In genomic region chr9:136847065-136847826, GRCh38 we compare ENCODE assay signal across 8 cellular contexts. TPM values are rescaled to one million over a fixed set of nuclear protein-coding genes. Genes with fewer than 3 reads are reported as not detected.
A peak's percentile ranks its signal among the peaks of the same experiment; 100 is the strongest.
DNase-seq lines count a peak whose midpoint lies in the region; ATAC-seq and TF ChIP-seq lines count a peak whose summit lies in the region.

No MANE protein-coding gene starts in this region.

- peaks cover 20% of the 10 kb centered on the region for H3K4me1 Mint-ChIP-seq in activated naive CD4-positive, alpha-beta T cell treated with anti-CD3 and anti-CD28 coated beads for 36 hours (ENCODE audit: low read depth)

- peaks cover 18% of the 10 kb centered on the region for H3K27me3 Mint-ChIP-seq in activated naive CD4-positive, alpha-beta T cell treated with anti-CD3 and anti-CD28 coated beads for 36 hours (ENCODE audit: low read depth)

- H3K9me3 Mint-ChIP-seq in activated naive CD4-positive, alpha-beta T cell treated with anti-CD3 and anti-CD28 coated beads for 36 hours = no peaks in the 10 kb centered on the region

- H3K36me3 Mint-ChIP-seq in activated naive CD4-positive, alpha-beta T cell treated with anti-CD3 and anti-CD28 coated beads for 36 hours (ENCODE audit: low read depth) = peaks cover 2% of the 10 kb centered on the region

- H3K36me3 ChIP-seq in mesenchymal stem cell (ENCODE audit: control insufficient read depth in 1 of 2, insufficient read depth in 2 of 2, low read depth in 1 of 2, low read length in 2 of 2) (peaks cover 0 to 57% of the 10 kb centered on the region in 2 experiments), uterus (no peaks in the 10 kb centered on the region)

- no peak overlapping the region for H2BK5ac ChIP-seq in mesenchymal stem cell (ENCODE audit: low read depth, low read length, poor library complexity, severe bottlenecking)

- H3K4me1 ChIP-seq in mesenchymal stem cell (ENCODE audit: control insufficient read depth, insufficient read depth, low read depth, low read length) (peaks cover 52% of the 10 kb centered on the region), uterus (peaks cover 5 to 49% of the 10 kb centered on the region in 2 donors)

- peak overlapping the region; percentile 69 for H2BK120ac ChIP-seq in mesenchymal stem cell (ENCODE audit: low read depth, low read length)

- H3K18ac ChIP-seq in mesenchymal stem cell (ENCODE audit: low read depth in 1 of 2, low read length in 2 of 2) = peak overlapping the region; percentile 94 to 96

- H3K79me1 ChIP-seq in mesenchymal stem cell (replicated peaks; ENCODE audit: low read length, poor library complexity, severe bottlenecking) = peaks cover 26% of the 10 kb centered on the region

- no peak for TF ChIP-seq POLR2A in uterus (IDR thresholded peaks at IDR 0.05)

- H3K27ac Mint-ChIP-seq in activated naive CD4-positive, alpha-beta T cell treated with anti-CD3 and anti-CD28 coated beads for 36 hours = peak overlapping the region; percentile 59

- POLR2A ChIA-PET in RWPE1 (lab: Yijun Ruan, JAX; ENCODE audit: low non-redundant PET) = interaction anchor here (0.6 to 0.7 kb wide), 2 partner anchors 31 to 50 kb away, joined by 3 to 4 read pairs; no protein-coding TSS in a partner anchor

- peak overlapping the region in 1 of 2 experiments; percentile 81 for H3K4ac ChIP-seq in mesenchymal stem cell (ENCODE audit: low read depth in 1 of 2, low read length in 2 of 2)

- H3K23ac ChIP-seq in mesenchymal stem cell (ENCODE audit: low read length in 2 of 2) = peak overlapping the region in 1 of 2 experiments; percentile 14

- peak overlapping the region; percentile 98 for H3K27ac ChIP-seq in RWPE1
- peak overlapping the region in 43 of 59 donors; percentile 59 to 95 (median 89) for H3K27ac ChIP-seq in dorsolateral prefrontal cortex
- peak overlapping the region; percentile 29 for H3K27ac ChIP-seq in mesenchymal stem cell (ENCODE audit: low read length, poor library complexity, severe bottlenecking)
- H3K27ac ChIP-seq in uterus = no peak overlapping the region

- DNase-seq in activated naive CD4-positive, alpha-beta T cell treated with anti-CD3 and anti-CD28 coated beads for 36 hours = peak; percentile 32
- no peak for DNase-seq in activated naive CD4-positive, alpha-beta T cell treated with Interleukin-2 at 50 U/mL for 16 hours
- DNase-seq in RWPE1 (ENCODE audit: low spot score) (peak; percentile 89), dorsolateral prefrontal cortex (no peak), mesenchymal stem cell (peak; percentile 87), uterus (no peak)

- peak overlapping the region; percentile 38 to 52 for H2BK12ac ChIP-seq in mesenchymal stem cell (ENCODE audit: low read length in 2 of 2)

- no peak overlapping the region for H2AFZ ChIP-seq in mesenchymal stem cell (ENCODE audit: low read depth, low read length)

- peak overlapping the region; percentile 89 for H3K4me2 ChIP-seq in mesenchymal stem cell (ENCODE audit: low read length, poor library complexity, severe bottlenecking)

- H3K9me3 ChIP-seq in mesenchymal stem cell (ENCODE audit: control insufficient read depth, low read length) (no peaks in the 10 kb centered on the region), uterus (no peaks in the 10 kb centered on the region)

- peak overlapping the region in 1 of 2 experiments; percentile 98 for H3K14ac ChIP-seq in mesenchymal stem cell (ENCODE audit: low read length in 2 of 2)

- TF ChIP-seq CTCF in RWPE1 (conservative IDR thresholded peaks at IDR 0.05; ENCODE audit: low read depth) = no peak
- no peak for TF ChIP-seq CTCF in dorsolateral prefrontal cortex (IDR thresholded peaks at IDR 0.05 in 54 of 56, conservative IDR thresholded peaks at IDR 0.05 in 2 of 56; ENCODE audit: low read depth in 1 of 56, partially characterized antibody in 56 of 56)
- TF ChIP-seq CTCF in uterus (IDR thresholded peaks at IDR 0.05) = no peak

- intact Hi-C loops in activated naive CD4-positive, alpha-beta T cell treated with anti-CD3 and anti-CD28 coated beads for 36 hours (cut with micrococcal nuclease) = loop anchor here (1.0 kb wide), 1 partner anchor 60 kb away; no protein-coding TSS in a partner anchor
- intact Hi-C loops in dorsolateral prefrontal cortex (cut with DNase I) (no loop called here), uterus (cut with DNase I; ENCODE audit: low total_unique reads) (no loop called here)

- peak overlapping the region; percentile 91 for H3K9ac ChIP-seq in mesenchymal stem cell (ENCODE audit: low read length)

- peak overlapping the region; percentile 78 for H4K8ac ChIP-seq in mesenchymal stem cell (ENCODE audit: low read length)

- H3K4me3 Mint-ChIP-seq in activated naive CD4-positive, alpha-beta T cell treated with anti-CD3 and anti-CD28 coated beads for 36 hours = peak overlapping the region; percentile 93

- ATAC-seq in HG02885 (IDR thresholded peaks at IDR 0.05; ENCODE audit: poor library complexity, unreplicated experiment) (no peak), GM18858 (IDR thresholded peaks at IDR 0.05; ENCODE audit: unreplicated experiment) (no peak)

- H3K27me3 ChIP-seq in dorsolateral prefrontal cortex = peaks cover 0 to 4% (median 0%) of the 10 kb centered on the region in 45 donors
- peaks cover 0 to 22% of the 10 kb centered on the region in 2 experiments for H3K27me3 ChIP-seq in mesenchymal stem cell (ENCODE audit: control insufficient read depth in 1 of 2, insufficient read depth in 1 of 2, low read length in 2 of 2)
- peaks cover 13 to 39% of the 10 kb centered on the region in 2 donors for H3K27me3 ChIP-seq in uterus

- H2BK15ac ChIP-seq in mesenchymal stem cell (ENCODE audit: low read depth, poor library complexity, severe bottlenecking) = peak overlapping the region; percentile 55

- 3% methylated on average over 48 of the region's 78 CpGs for WGBS in mesenchymal stem cell

- H2AK5ac ChIP-seq in mesenchymal stem cell (ENCODE audit: low read length, severe bottlenecking) = peak overlapping the region; percentile 32

- H4K91ac ChIP-seq in mesenchymal stem cell (ENCODE audit: low read length) = peak overlapping the region; percentile 70

- CTCF ChIA-PET in activated naive CD4-positive, alpha-beta T cell treated with anti-CD3 and anti-CD28 coated beads for 36 hours (lab: Charles Lee) = interaction anchor here (0.7 to 1.9 kb wide), 3 partner anchors 27 to 180 kb away, joined by 3 to 6 read pairs (median 5); no protein-coding TSS in a partner anchor
- CTCF ChIA-PET in RWPE1 (lab: Yijun Ruan, JAX) = interaction anchor here (0.7 to 2.0 kb wide), 3 partner anchors 35 to 188 kb away, joined by 4 to 9 read pairs (median 5); no protein-coding TSS in a partner anchor

- H3K4me3 ChIP-seq in dorsolateral prefrontal cortex (peak overlapping the region in 50 of 59 donors; percentile 52 to 88 (median 77)), mesenchymal stem cell (ENCODE audit: insufficient read depth in 1 of 2, low read depth in 1 of 2, low read length in 2 of 2) (peak overlapping the region; percentile 65 to 96), uterus (peak overlapping the region; percentile 54 to 85)

RNA-seq across cellular contexts. Expression of gene PHPT1, which starts 2.0 kb away (rescaled TPM):
- total RNA-seq in activated naive CD4-positive, alpha-beta T cell treated with anti-CD3 and anti-CD28 coated beads for 36 hours = 100 to 1,000 TPM; 110 to 116 TPM
- total RNA-seq in dorsolateral prefrontal cortex (100 to 1,000 TPM in 65 of 120 experiments, 10 to 100 TPM in 55; 68.1 to 140 (median 101) TPM), uterus (10 to 100 TPM; 12.4 to 55.5 (median 31.4) TPM)
- 179 TPM for polyA plus RNA-seq in mesenchymal stem cell (2013, experiment 1 of 2)
- 179 TPM for polyA plus RNA-seq in mesenchymal stem cell (2013, experiment 2 of 2)

RNA-seq across cellular contexts. Expression of gene MAMDC4, which starts 4.9 kb away (rescaled TPM):
- 10 to 100 TPM; 15.9 to 16.1 TPM for total RNA-seq in activated naive CD4-positive, alpha-beta T cell treated with anti-CD3 and anti-CD28 coated beads for 36 hours
- total RNA-seq in dorsolateral prefrontal cortex (10 to 100 TPM in 28 of 120 experiments, 1 to 10 TPM in 92; 2.7 to 18.6 (median 7.0) TPM), uterus (1 to 10 TPM in 2 of 4 donors, under 1 TPM in 1, not detected in 1; 0.26 to 4.3 (median 4.2) TPM)
- 1.6 TPM for polyA plus RNA-seq in mesenchymal stem cell (2013, experiment 1 of 2)
- polyA plus RNA-seq in mesenchymal stem cell (2013, experiment 2 of 2) = 2.1 TPM

RNA-seq across cellular contexts. Expression of gene AJM1, which starts 5.0 kb away (rescaled TPM):
- total RNA-seq in activated naive CD4-positive, alpha-beta T cell treated with anti-CD3 and anti-CD28 coated beads for 36 hours = 1 to 10 TPM; 1.7 to 2.0 TPM
- total RNA-seq in dorsolateral prefrontal cortex (10 to 100 TPM; 22.9 to 89.8 (median 47.9) TPM), uterus (1 to 10 TPM in 3 of 4 donors, not detected in 1; 1.3 to 3.6 (median 3.6) TPM)
- 2.3 TPM for polyA plus RNA-seq in mesenchymal stem cell (2013, experiment 1 of 2)
- polyA plus RNA-seq in mesenchymal stem cell (2013, experiment 2 of 2) = 2.4 TPM

RNA-seq across cellular contexts. Expression of gene EDF1, which starts 18.9 kb away (rescaled TPM):
- total RNA-seq in activated naive CD4-positive, alpha-beta T cell treated with anti-CD3 and anti-CD28 coated beads for 36 hours = 100 to 1,000 TPM; 259 to 288 TPM
- total RNA-seq in dorsolateral prefrontal cortex (100 to 1,000 TPM; 145 to 331 (median 249) TPM), uterus (100 to 1,000 TPM in 3 of 4 donors, 10 to 100 TPM in 1; 75.6 to 244 (median 144) TPM)
- 391 TPM for polyA plus RNA-seq in mesenchymal stem cell (2013, experiment 1 of 2)
- polyA plus RNA-seq in mesenchymal stem cell (2013, experiment 2 of 2) = 389 TPM

RNA-seq across cellular contexts. Expression of gene TRAF2, which starts 39.1 kb away (rescaled TPM):
- total RNA-seq in activated naive CD4-positive, alpha-beta T cell treated with anti-CD3 and anti-CD28 coated beads for 36 hours = 10 to 100 TPM; 39.7 to 41.8 TPM
- 10 to 100 TPM; 11.1 to 47.8 (median 17.7) TPM for total RNA-seq in dorsolateral prefrontal cortex
- 5.3 TPM for polyA plus RNA-seq in mesenchymal stem cell (2013, experiment 1 of 2)
- polyA plus RNA-seq in mesenchymal stem cell (2013, experiment 2 of 2) = 4.8 TPM
- total RNA-seq in uterus = 10 to 100 TPM in 3 of 4 donors, under 1 TPM in 1; 0.88 to 22.1 (median 11.9) TPM

Comparison
In these comparisons a context has a peak if more than half of its experiments do, and no peak if none do; other contexts are left out.
1. DNase-seq: peak in activated naive CD4-positive, alpha-beta T cell treated with anti-CD3 and anti-CD28 coated beads for 36 hours (single experiment), RWPE1 (single experiment) and mesenchymal stem cell (single experiment); none in activated naive CD4-positive, alpha-beta T cell treated with Interleukin-2 at 50 U/mL for 16 hours (single experiment), dorsolateral prefrontal cortex (0 of 10) and uterus (0 of 2).
2. H3K27ac ChIP-seq: peak in RWPE1 (single experiment), dorsolateral prefrontal cortex (43 of 59) and mesenchymal stem cell (single experiment); none in uterus (0 of 2).
3. RNA of gene AJM1, which starts 5.0 kb away (total RNA-seq): 22.9 to 89.8 TPM in dorsolateral prefrontal cortex; 1.3 to 3.6 TPM in uterus and 1.7 to 2.0 TPM in activated naive CD4-positive, alpha-beta T cell treated with anti-CD3 and anti-CD28 coated beads for 36 hours; every median in the first group is over 4 times any median in the second.
4. Peak in every context shown above with its lines, with median percentiles within 50 percentile points of each other: H3K4me3 ChIP-seq.